15 cellular contexts compared by ENCODE assay signal in the genomic region with DNA sequence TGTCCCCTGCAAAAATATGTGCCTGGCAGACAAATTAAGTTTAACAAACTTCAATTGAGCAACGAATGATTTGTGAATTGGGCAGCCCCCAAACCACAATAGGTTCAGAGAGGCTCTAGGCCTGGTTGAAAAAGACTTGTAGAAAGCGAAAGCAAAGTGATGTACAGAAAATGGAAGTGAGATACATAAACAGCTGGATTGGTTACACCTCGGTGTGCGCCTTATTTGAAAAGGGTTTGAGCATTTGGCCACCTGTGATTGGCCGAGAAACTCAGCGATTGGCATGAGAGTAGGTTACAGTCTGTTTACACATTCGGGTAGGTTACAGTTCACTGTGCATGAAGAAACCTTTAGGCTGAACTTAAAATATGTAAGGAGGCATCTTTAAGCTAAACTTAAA.
DNase-seq lines count a peak whose midpoint lies in the region; ATAC-seq and TF ChIP-seq lines count a peak whose summit lies in the region.
"Had no signal": no experiment of that assay in that cellular context is flagged by ENCODE, and none has a peak within 500 bp of the region (broad histone marks: within the 10 kb centered on the region; RNA-seq: fewer than 3 reads in every experiment).

No MANE protein-coding gene starts in this region.

- no peaks in the 10 kb centered on the region for H3K4me1 ChIP-seq in sigmoid colon
- H3K4me1 ChIP-seq: stomach had no signal

- CTCF ChIA-PET in activated CD8-positive, alpha-beta T cell treated with anti-CD3 and anti-CD28 coated beads for 36 hours (lab: Charles Lee) = no interaction called here

- H3K27ac Mint-ChIP-seq in activated CD8-positive, alpha-beta T cell treated with anti-CD3 and anti-CD28 coated beads for 36 hours = no peak overlapping the region

- no peak overlapping the region for H3K4me3 Mint-ChIP-seq in activated CD8-positive, alpha-beta T cell treated with anti-CD3 and anti-CD28 coated beads for 36 hours

- no peak for TF ChIP-seq POLR2A in sigmoid colon (IDR thresholded peaks at IDR 0.05)

- H3K4me1 Mint-ChIP-seq in activated CD8-positive, alpha-beta T cell treated with anti-CD3 and anti-CD28 coated beads for 36 hours (ENCODE audit: low read depth) = peaks cover 7% of the 10 kb centered on the region

- no peaks in the 10 kb centered on the region for H3K9me3 ChIP-seq in sigmoid colon
- H3K9me3 ChIP-seq: SK-N-SH, stomach had no signal

- POLR2A ChIA-PET in activated CD8-positive, alpha-beta T cell treated with anti-CD3 and anti-CD28 coated beads for 36 hours (lab: Charles Lee) = interaction anchor here (0.9 kb wide), 1 partner anchor 77 kb away, joined by 3 read pairs; no protein-coding TSS in a partner anchor

- no peaks in the 10 kb centered on the region for H3K9me3 Mint-ChIP-seq in activated CD8-positive, alpha-beta T cell treated with anti-CD3 and anti-CD28 coated beads for 36 hours

- ATAC-seq in GM18517 (IDR thresholded peaks at IDR 0.05; ENCODE audit: unreplicated experiment) (peak; percentile 96), HG03045 (IDR thresholded peaks at IDR 0.05; ENCODE audit: unreplicated experiment) (peak; percentile 91), left cardiac atrium (no peak), Right ventricle myocardium superior (ENCODE audit: poor library complexity) (no peak)
- peak; percentile 45 for ATAC-seq in activated CD8-positive, alpha-beta T cell treated with anti-CD3 and anti-CD28 coated beads for 36 hours

- intact Hi-C loops in activated CD8-positive, alpha-beta T cell treated with anti-CD3 and anti-CD28 coated beads for 36 hours (cut with micrococcal nuclease) = no loop called here
- intact Hi-C loops in sigmoid colon (cut with DNase I) (no loop called here), left cardiac atrium (cut with DNase I) (no loop called here), Right ventricle myocardium superior (cut with DNase I) (no loop called here)

- H3K27me3 Mint-ChIP-seq in activated CD8-positive, alpha-beta T cell treated with anti-CD3 and anti-CD28 coated beads for 36 hours = no peaks in the 10 kb centered on the region

- no peaks in the 10 kb centered on the region for H3K27me3 ChIP-seq in sigmoid colon
- H3K27me3 ChIP-seq: stomach had no signal

- H3K4me3 ChIP-seq in sigmoid colon (no peak overlapping the region), coronary artery (no peak overlapping the region)
- H3K4me3 ChIP-seq: skin epidermis, stomach had no signal

- TF ChIP-seq CTCF in GM20000 (IDR thresholded peaks at IDR 0.05; ENCODE audit: extremely low read depth, missing control alignments) = no peak
- TF ChIP-seq CTCF in activated CD8-positive, alpha-beta T cell treated with anti-CD3 and anti-CD28 coated beads for 36 hours (IDR thresholded peaks at IDR 0.05) = no peak
- no peak for TF ChIP-seq CTCF in sigmoid colon (IDR thresholded peaks at IDR 0.05)
- TF ChIP-seq CTCF in coronary artery (IDR thresholded peaks at IDR 0.05) = no peak

- DNase-seq in GM20000 (ENCODE audit: low spot score) (peak; percentile 56), sigmoid colon (no peak), left cardiac atrium (no peak), Right ventricle myocardium superior (no peak), coronary artery (ENCODE audit: low spot score) (no peak)
- DNase-seq in activated CD8-positive, alpha-beta T cell treated with anti-CD3 and anti-CD28 coated beads for 36 hours = no peak
- DNase-seq: activated T-cell treated with anti-CD3 and anti-CD28 coated beads for 4 hours, cerebellar nuclear complex, DMS 273 treated with DMSO at 0.1 percent for 48 hours, NCI-H1694 treated with DMSO at 0.1 percent for 48 hours, SK-N-SH, stomach had no signal

- TF ChIP-seq EP300 in sigmoid colon (IDR thresholded peaks at IDR 0.05) = no peak

- H3K36me3 Mint-ChIP-seq in activated CD8-positive, alpha-beta T cell treated with anti-CD3 and anti-CD28 coated beads for 36 hours (ENCODE audit: low read depth) = no peaks in the 10 kb centered on the region

- WGBS in sigmoid colon, 2 donors = 65 to 89% methylated on average over 7 of the region's 7 CpGs

- H3K27ac ChIP-seq in sigmoid colon (no peak overlapping the region), coronary artery (no peak overlapping the region)
- H3K27ac ChIP-seq: skin epidermis, stomach had no signal

- no peaks in the 10 kb centered on the region for H3K36me3 ChIP-seq in sigmoid colon
- H3K36me3 ChIP-seq: stomach had no signal

Comparison
In these comparisons a context has a peak if more than half of its experiments do, and no peak if none do; other contexts are left out.
1. ATAC-seq: peak in GM18517 (single experiment), HG03045 (single experiment) and activated CD8-positive, alpha-beta T cell treated with anti-CD3 and anti-CD28 coated beads for 36 hours (single experiment); none in left cardiac atrium (0 of 2) and Right ventricle myocardium superior (single experiment).